Comparison of ENCODE assay signal across 8 cellular contexts in the genomic region with DNA sequence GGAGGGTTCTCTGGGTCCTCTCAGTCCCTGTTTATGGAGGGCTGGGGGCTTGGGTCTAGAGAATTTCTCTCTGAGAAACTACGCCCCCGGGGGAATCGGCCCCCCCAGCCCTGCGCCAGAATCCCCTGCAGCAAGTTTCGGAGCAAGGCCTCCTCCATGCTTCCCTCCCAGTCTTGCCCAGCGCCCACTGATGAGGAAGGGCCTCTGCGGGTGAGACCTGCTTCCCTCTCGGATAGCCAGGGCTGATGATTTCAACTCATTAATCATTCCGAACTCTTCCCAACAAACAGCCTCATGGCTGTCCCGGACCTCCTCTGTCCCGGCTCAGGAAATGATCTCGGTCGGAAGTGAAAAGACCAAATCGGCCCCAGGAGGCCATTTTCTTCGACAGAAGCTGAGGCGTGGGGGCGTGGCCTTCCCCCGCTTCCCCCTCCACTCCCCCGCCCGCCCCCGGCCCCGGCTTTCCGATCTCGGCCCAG. TPM values are rescaled to one million over a fixed set of nuclear protein-coding genes. Genes with fewer than 3 reads are reported as not detected.
DNase-seq lines count a peak whose midpoint lies in the region; ATAC-seq and TF ChIP-seq lines count a peak whose summit lies in the region.

No MANE protein-coding gene starts in this region.

- peak; percentile 85 to 94 for DNase-seq in NCI-H526 (lab: John Stamatoyannopoulos, UW)
- DNase-seq in NCI-H526 treated with DMSO at 0.1 percent for 48 hours (lab: John Stamatoyannopoulos, UW): no peak
- peak in 1 of 2 experiments; percentile 75 for DNase-seq in HL-60 (ENCODE audit: low read depth in 1 of 2, low spot score in 1 of 2)
- peak; percentile 77 for DNase-seq in RKO (ENCODE audit: low spot score)
- DNase-seq in chondrocyte (ENCODE audit: low spot score): peak; percentile 60
- peak in 1 of 2 donors; percentile 81 for DNase-seq in left lung
- DNase-seq in superior temporal gyrus (ENCODE audit: extremely low spot score): peak; percentile 65

- no peaks in the 10 kb centered on the region for H3K9me3 Mint-ChIP-seq in chondrocyte (ENCODE audit: low read depth)

- H3K4me3 ChIP-seq in HL-60 (replicated peaks; ENCODE audit: insufficient read depth, low read length): peak overlapping the region; percentile 46
- H3K4me3 ChIP-seq in left lung: peak overlapping the region; percentile 40 to 73

- peak overlapping the region; percentile 99 for H3K27ac Mint-ChIP-seq in chondrocyte (ENCODE audit: unreplicated experiment)

- H3K36me3 ChIP-seq in left lung: no peaks in the 10 kb centered on the region

- H3K9me3 ChIP-seq in left lung: no peaks in the 10 kb centered on the region

- peaks cover 29% of the 10 kb centered on the region for H3K4me1 Mint-ChIP-seq in chondrocyte (ENCODE audit: low read depth)

- intact Hi-C loops in left lung (cut with DNase I): no loop called here

- no peaks in the 10 kb centered on the region for H3K27me3 Mint-ChIP-seq in chondrocyte (ENCODE audit: low read depth)

- TF ChIP-seq CTCF in HL-60 (IDR thresholded peaks at IDR 0.05; ENCODE audit: insufficient read depth, low read length): no peak
- no peak for TF ChIP-seq CTCF in chondrocyte (IDR thresholded peaks at IDR 0.05)
- no peak for TF ChIP-seq CTCF in left lung (IDR thresholded peaks at IDR 0.05)

- peak overlapping the region; percentile 89 for H3K4me3 Mint-ChIP-seq in chondrocyte (ENCODE audit: unreplicated experiment)

- H3K36me3 Mint-ChIP-seq in chondrocyte (ENCODE audit: low read depth): peaks cover 4% of the 10 kb centered on the region

- ATAC-seq in left lung (peak; percentile 2), HG02588 (IDR thresholded peaks at IDR 0.05; ENCODE audit: unreplicated experiment) (no peak)

- H3K27ac ChIP-seq in HL-60 (replicated peaks) (peak overlapping the region; percentile 100), left lung (peak overlapping the region; percentile 95 to 97)

- H3K27me3 ChIP-seq in HL-60 (ENCODE audit: insufficient read depth, poor library complexity, severe bottlenecking) (no peaks in the 10 kb centered on the region), left lung (no peaks in the 10 kb centered on the region)

- H3K4me1 ChIP-seq in left lung: peaks cover 17 to 56% of the 10 kb centered on the region in 2 donors

RNA-seq across cellular contexts. Expression of gene HEXIM1, which starts 1.1 kb away (rescaled TPM):
- 35.9 to 41.0 TPM (median 36.4 TPM) in 3 replicates for total RNA-seq in chondrocyte
- 10 to 100 TPM; 27.3 to 34.6 TPM for total RNA-seq in left lung

RNA-seq across cellular contexts. Expression of gene ACBD4, which starts 11.7 kb away (rescaled TPM):
- 4.7 to 6.8 TPM (median 5.6 TPM) in 3 replicates for total RNA-seq in chondrocyte
- total RNA-seq in left lung: 10 to 100 TPM; 10.6 to 15.7 TPM

RNA-seq across cellular contexts. Expression of gene HEXIM2, which starts 14.5 kb away (rescaled TPM):
- total RNA-seq in chondrocyte: 3.7 to 7.9 TPM (median 6.4 TPM) in 3 replicates
- total RNA-seq in left lung: 1 to 10 TPM; 5.4 to 6.0 TPM

RNA-seq across cellular contexts. Expression of gene PLCD3, which starts 14.8 kb away (rescaled TPM):
- total RNA-seq in chondrocyte (123 to 135 TPM (median 128 TPM) in 3 replicates), left lung (10 to 100 TPM; 41.0 to 49.1 TPM)
